ENCODE assay signal across 8 cellular contexts in the genomic region with DNA sequence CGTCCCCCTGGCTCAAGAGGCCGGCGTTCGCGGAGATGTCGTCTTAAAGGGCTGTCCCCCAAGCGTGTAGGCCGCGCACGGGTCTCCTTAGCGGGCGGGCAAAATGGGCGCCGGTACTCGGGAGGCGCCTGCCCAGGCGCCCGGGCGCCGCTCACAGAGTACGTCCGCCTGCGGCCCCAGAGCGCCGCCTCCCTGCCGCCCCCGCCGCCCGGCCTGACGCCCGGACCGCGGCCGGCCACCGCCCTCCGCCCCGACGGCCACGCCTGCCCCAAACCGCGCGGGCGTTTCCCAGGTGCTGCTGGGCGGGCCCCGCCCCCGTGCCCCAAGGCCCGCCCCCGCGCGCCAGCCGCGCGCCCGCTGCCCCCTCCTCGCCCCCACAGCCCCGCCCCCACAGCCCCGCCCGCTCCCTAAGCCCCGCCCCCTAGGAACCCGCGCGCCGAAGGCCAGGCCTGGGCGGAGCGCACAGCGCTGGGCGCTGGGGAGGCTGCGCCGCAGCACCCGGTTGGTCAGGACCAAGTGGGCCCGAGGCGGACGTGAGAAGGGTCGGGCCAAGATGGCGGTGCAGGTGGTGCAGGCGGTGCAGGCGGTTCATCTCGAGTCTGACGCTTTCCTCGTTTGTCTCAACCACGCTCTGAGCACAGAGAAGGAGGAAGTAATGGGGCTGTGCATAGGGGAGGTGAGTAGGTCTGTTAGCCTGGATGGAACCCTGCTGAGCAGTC. TPM values are rescaled to one million over a fixed set of nuclear protein-coding genes. Genes with fewer than 3 reads are reported as not detected.
DNase-seq lines count a peak whose midpoint lies in the region; ATAC-seq and TF ChIP-seq lines count a peak whose summit lies in the region.

A gene (plus strand): TSS at position 534 of the 719 bp plus-strand sequence. CDS start 20 bp downstream, at position 554.
A gene with protein sequence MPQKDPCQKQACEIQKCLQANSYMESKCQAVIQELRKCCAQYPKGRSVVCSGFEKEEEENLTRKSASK (minus strand): TSS at position 162 of the 719 bp plus-strand sequence. CDS start 7,113 bp downstream, outside the sequence.
A gene with protein sequence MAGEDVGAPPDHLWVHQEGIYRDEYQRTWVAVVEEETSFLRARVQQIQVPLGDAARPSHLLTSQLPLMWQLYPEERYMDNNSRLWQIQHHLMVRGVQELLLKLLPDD (minus strand): TSS at position 162 of the 719 bp plus-strand sequence. CDS start 5,126 bp downstream, outside the sequence.

- H3K4me1 Mint-ChIP-seq in natural killer cell = peaks cover 12 to 37% of the 10 kb centered on the region in 2 donors

- DNase-seq in DMS79 treated with DMSO at 0.1 percent for 48 hours (lab: John Stamatoyannopoulos, UW) = peak; percentile 69
- peak; percentile 90 for DNase-seq in RPMI8226
- DNase-seq in activated T-helper 1 cell treated with anti-CD3 and anti-CD28 coated beads, Interleukin-2, amount 50 U/mL, for 16 hours (ENCODE audit: low read depth in 1 of 2, low spot score in 1 of 2) = peak; percentile 43 to 68
- DNase-seq in fibroblast of peridontal ligament (ENCODE audit: extremely low read depth) = peak; percentile 65
- peak; percentile 72 for DNase-seq in natural killer cell
- DNase-seq in stimulated activated naive CD4-positive, alpha-beta T cell treated with Interleukin-2 at 50 U/mL for 16 hours (lab: John Stamatoyannopoulos, UW) = peak; percentile 74

- H3K9me3 Mint-ChIP-seq in natural killer cell = no peaks in the 10 kb centered on the region

- peak within 1 kb of the TSS; percentile 83 to 89 for H3K27ac Mint-ChIP-seq in natural killer cell

- H3K27ac ChIP-seq in KOPT-K1 (ENCODE audit: low read depth, low read length, poor library complexity, severe bottlenecking) = peak within 1 kb of the TSS; percentile 87

- H3K27me3 Mint-ChIP-seq in natural killer cell (ENCODE audit: low read depth in 2 of 2) = no peaks in the 10 kb centered on the region

- H3K36me3 ChIP-seq in KOPT-K1 (ENCODE audit: insufficient read depth, low read length) = peaks cover 31% of the 10 kb centered on the region

- H3K9me3 ChIP-seq in KOPT-K1 (ENCODE audit: insufficient read depth, low read length, poor library complexity, severe bottlenecking) = no peaks in the 10 kb centered on the region

- no peak for TF ChIP-seq CTCF in natural killer cell (IDR thresholded peaks at IDR 0.05)

- H3K36me3 Mint-ChIP-seq in natural killer cell = no peaks in the 10 kb centered on the region

- H3K4me3 Mint-ChIP-seq in natural killer cell = peak within 1 kb of the TSS; percentile 85

- ATAC-seq in GM21786 (IDR thresholded peaks at IDR 0.05; ENCODE audit: unreplicated experiment) = peak; percentile 84
- ATAC-seq in natural killer cell = peak; percentile 81 to 92 (median 81)

- intact Hi-C loops in natural killer cell (cut with micrococcal nuclease) = loop anchor here (2.0 kb wide), 1 partner anchor 44 kb away; a partner anchor contains a TSS

RNA-seq across cellular contexts. Expression of the first gene that starts in this region (rescaled TPM):
- 10 to 100 TPM; 15.0 to 20.8 (median 17.9) TPM for total RNA-seq in natural killer cell

RNA-seq across cellular contexts. Expression of the second gene that starts in this region (rescaled TPM):
- total RNA-seq in natural killer cell = 1 to 10 TPM; 2.7 to 9.2 (median 5.2) TPM

RNA-seq across cellular contexts. Expression of the third gene that starts in this region (rescaled TPM):
- total RNA-seq in natural killer cell = 10 to 100 TPM; 12.1 to 17.3 (median 14.0) TPM

Comparison
In these comparisons a context has a peak if more than half of its experiments do, and no peak if none do; other contexts are left out.
1. Peak in every context shown above with its lines: DNase-seq, ATAC-seq and H3K27ac ChIP-seq.